Comparison of ENCODE assay signal across 24 cellular contexts in genomic region chr6:130050230-130050629, GRCh38.
A peak's percentile ranks its signal among the peaks of the same experiment; 100 is the strongest.
DNase-seq lines count a peak whose midpoint lies in the region; ATAC-seq and TF ChIP-seq lines count a peak whose summit lies in the region.
"Had no signal": no experiment of that assay in that cellular context is flagged by ENCODE, and none has a peak within 500 bp of the region (broad histone marks: within the 10 kb centered on the region; RNA-seq: fewer than 3 reads in every experiment).

No MANE protein-coding gene starts in this region.

- TF ChIP-seq CTCF in AG09309 (IDR thresholded peaks at IDR 0.05; ENCODE audit: control insufficient read depth, insufficient read depth, low read depth, low read length, missing control alignments) (no peak), astrocyte of the spinal cord (IDR thresholded peaks at IDR 0.05; ENCODE audit: low read depth, low read length) (no peak)

- ATAC-seq in HG03432 (IDR thresholded peaks at IDR 0.05; ENCODE audit: unreplicated experiment), result peak; percentile 36
- ATAC-seq in HG03039 (IDR thresholded peaks at IDR 0.05; ENCODE audit: unreplicated experiment), result no peak
- ATAC-seq in GM18870 (IDR thresholded peaks at IDR 0.05; ENCODE audit: unreplicated experiment), result no peak
- ATAC-seq: activated T-cell treated with anti-CD3 and anti-CD28 coated beads, Interleukin-2, amount 50 U/mL, for 4 hours; Right ventricle myocardium inferior had no signal

- peak; percentile 59 for DNase-seq in AG09309 (ENCODE audit: low read depth)
- DNase-seq in astrocyte of the spinal cord (ENCODE audit: low read depth, low spot score), result peak; percentile 22
- DNase-seq in iris pigment epithelial cell (ENCODE audit: low read depth), result peak; percentile 86
- no peak for DNase-seq in NCI-H526 (lab: John Stamatoyannopoulos, UW)
- DNase-seq in HUDEP-2 (lab: John Stamatoyannopoulos, UW; ENCODE audit: unreplicated experiment in 76 of 76), result no peak
- DNase-seq: activated CD4-positive, alpha-beta T cell treated with anti-CD3 and anti-CD28 coated beads for 48 hours; activated naive CD4-positive, alpha-beta T cell treated with Interleukin-2 at 50 U/mL for 16 hours; activated T-cell treated with anti-CD3 and anti-CD28 coated beads, Interleukin-2, amount 50 U/mL, for 4 hours; DND-41; effector CD8-positive, alpha-beta T cell; erythroblast; glutamatergic neuron; MM.1S; NCI-H1417 treated with DMSO at 0.1 percent for 48 hours; NCI-H446; OCI-M1; stimulated activated CD4-positive, alpha-beta T cell treated with anti-CD3 and anti-CD28 coated beads, Interleukin-2, amount 100 ng/mL, for 24 hours had no signal

- H3K4me3 ChIP-seq in AG09309 (ENCODE audit: control insufficient read depth, low read depth, low read length) (no peak overlapping the region), astrocyte of the spinal cord (ENCODE audit: low read depth, low read length) (no peak overlapping the region)
- H3K4me3 ChIP-seq: BLaER1, smooth muscle cell, suprapubic skin had no signal

- in situ Hi-C loops in astrocyte of the spinal cord (cut with HindIII; ENCODE audit: low sequenced_read_pairs), result no loop called here

Comparison
In these comparisons a context has a peak if more than half of its experiments do, and no peak if none do; other contexts are left out.
1. DNase-seq: peak in AG09309 (single experiment), astrocyte of the spinal cord (single experiment) and iris pigment epithelial cell (single experiment); none in NCI-H526 (0 of 2) and HUDEP-2 (0 of 76).